Comparison of ENCODE assay signal across 9 cellular contexts in the genomic region with DNA sequence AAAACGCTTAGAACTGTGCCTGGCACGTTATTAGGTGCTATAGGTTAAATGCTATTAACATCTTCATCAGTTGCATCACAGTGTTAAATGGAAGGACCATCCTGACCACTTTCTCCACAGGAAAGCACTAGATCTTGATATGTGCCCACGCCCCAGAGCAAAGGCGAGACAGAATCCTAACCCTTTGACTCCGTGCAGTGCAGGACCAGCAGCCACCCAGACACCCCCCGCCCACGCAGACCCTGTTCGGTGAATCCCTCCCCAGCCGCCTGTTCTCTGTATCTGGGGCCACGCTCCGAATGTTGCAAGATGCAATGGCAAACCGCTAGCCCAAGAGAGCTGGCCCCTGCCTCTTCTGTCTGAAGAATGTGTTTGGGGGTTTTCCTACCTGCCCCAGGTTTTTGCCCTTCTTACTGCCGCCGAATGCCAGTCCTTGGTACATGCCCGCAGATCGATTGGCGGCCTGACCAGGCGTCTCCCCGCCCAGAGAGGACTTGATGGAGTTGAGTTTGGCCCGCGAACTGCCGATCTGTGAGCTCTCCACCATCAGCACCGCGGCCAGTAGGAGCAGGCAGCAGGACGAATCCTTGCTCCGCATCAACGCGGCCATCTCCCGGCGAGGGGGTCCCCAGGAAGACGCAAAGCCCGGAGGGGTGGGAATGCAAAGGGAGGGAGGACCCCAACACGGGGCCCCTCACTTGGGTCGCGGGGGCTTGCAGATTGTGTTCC. TPM values are rescaled to one million over a fixed set of nuclear protein-coding genes. Genes with fewer than 3 reads are reported as not detected.
DNase-seq lines count a peak whose midpoint lies in the region; ATAC-seq and TF ChIP-seq lines count a peak whose summit lies in the region.
"Had no signal": no experiment of that assay in that cellular context is flagged by ENCODE, and none has a peak within 500 bp of the region (broad histone marks: within the 10 kb centered on the region; RNA-seq: fewer than 3 reads in every experiment).

No MANE protein-coding gene starts in this region.

- H3K79me1 ChIP-seq in neuronal stem cell (ENCODE audit: low read depth, low read length), result no peaks in the 10 kb centered on the region

- peak overlapping the region; percentile 97 for H3K4me2 ChIP-seq in neuronal stem cell (ENCODE audit: insufficient read depth, low read length, poor library complexity, severe bottlenecking)

- CTCF ChIA-PET in CD4-positive, alpha-beta memory T cell (lab: Charles Lee; ENCODE audit: partially characterized antibody), result no interaction called here
- CTCF ChIA-PET in RWPE1 (lab: Yijun Ruan, JAX), result no interaction called here

- H2BK15ac ChIP-seq in neuronal stem cell (ENCODE audit: low read length), result no peak overlapping the region

- POLR2A ChIA-PET in CD4-positive, alpha-beta memory T cell (lab: Charles Lee; ENCODE audit: partially characterized antibody), result no interaction called here
- POLR2A ChIA-PET in RWPE1 (lab: Yijun Ruan, JAX; ENCODE audit: low non-redundant PET), result no interaction called here

- H2BK120ac ChIP-seq in neuronal stem cell (ENCODE audit: low read depth, low read length), result no peak overlapping the region

- ATAC-seq in HG02973 (IDR thresholded peaks at IDR 0.05; ENCODE audit: unreplicated experiment), result no peak

- peak overlapping the region; percentile 84 for H2AFZ ChIP-seq in neuronal stem cell (ENCODE audit: low read length)

- no peak overlapping the region for H3K23ac ChIP-seq in neuronal stem cell (ENCODE audit: low read depth, low read length, poor library complexity)

- peaks cover 7 to 36% (median 16%) of the 10 kb centered on the region in 4 donors for H3K4me1 Mint-ChIP-seq in CD4-positive, alpha-beta memory T cell

- H3K4me3 Mint-ChIP-seq in CD4-positive, alpha-beta memory T cell, result peak overlapping the region in 7 of 8 donors; percentile 36 to 82 (median 59)

- no peak for TF ChIP-seq POLR2A in erythroblast (IDR thresholded peaks at IDR 0.05; ENCODE audit: low read length)

- H3K9ac ChIP-seq in neuronal stem cell (ENCODE audit: low read depth, low read length, poor library complexity), result no peak overlapping the region

- H3K14ac ChIP-seq in neuronal stem cell (ENCODE audit: low read length), result no peak overlapping the region

- no peak overlapping the region for H4K8ac ChIP-seq in neuronal stem cell (ENCODE audit: low read depth, low read length)

- H3K4me1 ChIP-seq in CD4-positive, alpha-beta memory T cell (ENCODE audit: insufficient read depth, low read length), result peaks cover 12% of the 10 kb centered on the region
- peaks cover 12 to 14% of the 10 kb centered on the region in 2 donors for H3K4me1 ChIP-seq in neuronal stem cell (ENCODE audit: control insufficient read depth in 2 of 2, insufficient read depth in 1 of 2, low read depth in 1 of 2, low read length in 2 of 2)

- H3K9me3 ChIP-seq in CD4-positive, alpha-beta memory T cell (ENCODE audit: control insufficient read depth in 1 of 2, low read length in 2 of 2), result no peaks in the 10 kb centered on the region
- no peaks in the 10 kb centered on the region for H3K9me3 ChIP-seq in neuronal stem cell (replicated peaks in 1 of 2; ENCODE audit: control insufficient read depth in 2 of 2, insufficient read depth in 1 of 2, low read depth in 1 of 2, low read length in 2 of 2)
- H3K9me3 ChIP-seq: adrenal gland had no signal

- no peak overlapping the region for H2BK12ac ChIP-seq in neuronal stem cell (ENCODE audit: low read length)

- TF ChIP-seq CTCF in RWPE1 (conservative IDR thresholded peaks at IDR 0.05; ENCODE audit: low read depth), result no peak

- H3K36me3 Mint-ChIP-seq in CD4-positive, alpha-beta memory T cell, result no peaks in the 10 kb centered on the region

- H3K27ac ChIP-seq in CD4-positive, alpha-beta memory T cell (ENCODE audit: low read depth, low read length), result no peak overlapping the region
- H3K27ac ChIP-seq in RWPE1 (no peak overlapping the region), neuronal stem cell (replicated peaks; ENCODE audit: low read length) (no peak overlapping the region)
- H3K27ac ChIP-seq: adrenal gland had no signal

- no peak for DNase-seq in CD4-positive, alpha-beta memory T cell
- DNase-seq in RWPE1 (ENCODE audit: low spot score) (peak; percentile 1), fibroblast of gingiva (ENCODE audit: low read depth) (peak; percentile 43), neuronal stem cell (ENCODE audit: low spot score) (peak; percentile 47), germinal center (ENCODE audit: low spot score) (no peak), NOMO-1 treated with dmso at 0.1 percent for 144 hours (lab: John Stamatoyannopoulos, UW; ENCODE audit: unreplicated experiment) (no peak), erythroblast (lab: John Stamatoyannopoulos, UW) (no peak)

- H3K27me3 Mint-ChIP-seq in CD4-positive, alpha-beta memory T cell, result peaks cover 29 to 39% of the 10 kb centered on the region in 2 donors

- no peak overlapping the region for H2AK5ac ChIP-seq in neuronal stem cell (ENCODE audit: low read depth, low read length)

- intact Hi-C loops in CD4-positive, alpha-beta memory T cell (cut with micrococcal nuclease), result no loop called here

- peaks cover 6% of the 10 kb centered on the region for H3K27me3 ChIP-seq in CD4-positive, alpha-beta memory T cell (ENCODE audit: insufficient read depth, low read length)
- H3K27me3 ChIP-seq in neuronal stem cell (ENCODE audit: control insufficient read depth in 3 of 3, insufficient read depth in 3 of 3, low read depth in 1 of 3, low read length in 3 of 3), result peaks cover 17 to 44% (median 32%) of the 10 kb centered on the region in 3 experiments

- no peak overlapping the region for H2BK5ac ChIP-seq in neuronal stem cell (ENCODE audit: low read length)

- peaks cover 0 to 6% (median 0%) of the 10 kb centered on the region in 8 donors for H3K9me3 Mint-ChIP-seq in CD4-positive, alpha-beta memory T cell

- no peaks in the 10 kb centered on the region for H3K36me3 ChIP-seq in CD4-positive, alpha-beta memory T cell (ENCODE audit: insufficient read depth, low read length)
- no peaks in the 10 kb centered on the region for H3K36me3 ChIP-seq in neuronal stem cell (replicated peaks in 1 of 2; ENCODE audit: control insufficient read depth in 2 of 2, insufficient read depth in 2 of 2, low read length in 2 of 2)
- H3K36me3 ChIP-seq: adrenal gland had no signal

- H3K4me3 ChIP-seq in CD4-positive, alpha-beta memory T cell (ENCODE audit: low read length in 2 of 2), result no peak overlapping the region
- H3K4me3 ChIP-seq in neuronal stem cell (ENCODE audit: low read length in 2 of 2), result peak overlapping the region; percentile 33 to 79

- no CpG with 5 or more reads among the region's 35 CpGs for WGBS in neuronal stem cell (ENCODE audit: extremely low coverage in 2 of 2, insufficient read length in 2 of 2, insufficient replicate concordance in 1 of 2), 2 donors

- peak overlapping the region in 1 of 7 donors; percentile 37 for H3K27ac Mint-ChIP-seq in CD4-positive, alpha-beta memory T cell

- H3K18ac ChIP-seq in neuronal stem cell (ENCODE audit: low read length), result peak overlapping the region; percentile 15

- H3K4ac ChIP-seq in neuronal stem cell (ENCODE audit: low read length), result no peak overlapping the region

- H4K91ac ChIP-seq in neuronal stem cell (ENCODE audit: low read depth, low read length, poor library complexity), result no peak overlapping the region

RNA-seq across cellular contexts. Expression of gene DKK2, which starts 1.0 kb away (rescaled TPM):
- not detected for total RNA-seq in CD4-positive, alpha-beta memory T cell
- polyA plus RNA-seq in CD4-positive, alpha-beta memory T cell, result not detected
- polyA plus RNA-seq in neuronal stem cell (2013, experiment 1 of 2), result 0.10 TPM
- 0.06 TPM for polyA plus RNA-seq in neuronal stem cell (2013, experiment 2 of 2)

Comparison
In these comparisons a context has a peak if more than half of its experiments do, and no peak if none do; other contexts are left out.
1. DNase-seq: peak in RWPE1 (single experiment), fibroblast of gingiva (single experiment) and neuronal stem cell (single experiment); none in CD4-positive, alpha-beta memory T cell (0 of 5), germinal center (single experiment), NOMO-1 treated with dmso at 0.1 percent for 144 hours (single experiment) and erythroblast (0 of 2).
2. H3K4me3 ChIP-seq: peak in neuronal stem cell (2 of 2); none in CD4-positive, alpha-beta memory T cell (0 of 2).